Comparison of ENCODE assay signal across 7 cellular contexts in genomic region chr15:50909044-50909342, GRCh38. TPM values are rescaled to one million over a fixed set of nuclear protein-coding genes. Genes with fewer than 3 reads are reported as not detected.
DNase-seq lines count a peak whose midpoint lies in the region; ATAC-seq and TF ChIP-seq lines count a peak whose summit lies in the region.

No MANE protein-coding gene starts in this region.

- H3K27me3 ChIP-seq in neural progenitor cell: no peaks in the 10 kb centered on the region

- H3F3A ChIP-seq in neural progenitor cell (ENCODE audit: low read depth): peaks cover 5% of the 10 kb centered on the region

- no peaks in the 10 kb centered on the region for H3K4me1 ChIP-seq in neural progenitor cell

- H4K20me1 ChIP-seq in neural progenitor cell (ENCODE audit: low read depth): no peaks in the 10 kb centered on the region

- ATAC-seq in GM19397 (IDR thresholded peaks at IDR 0.05; ENCODE audit: unreplicated experiment) (peak; percentile 1), GM21717 (IDR thresholded peaks at IDR 0.05; ENCODE audit: unreplicated experiment) (no peak)
- ATAC-seq in effector memory CD8-positive, alpha-beta T cell (replicated peaks): no peak

- peak overlapping the region; percentile 51 for H3K9ac ChIP-seq in neural progenitor cell

- H3K36me3 Mint-ChIP-seq in effector memory CD8-positive, alpha-beta T cell (ENCODE audit: insufficient read depth): peaks cover 65% of the 10 kb centered on the region
- peaks cover 3% of the 10 kb centered on the region for H3K36me3 Mint-ChIP-seq in neural progenitor cell

- peak overlapping the region; percentile 98 for H2AFZ ChIP-seq in neural progenitor cell (replicated peaks)

- TF ChIP-seq CTCF in neural progenitor cell (IDR thresholded peaks at IDR 0.05): no peak

- peak overlapping the region; percentile 90 for H3K4me2 ChIP-seq in neural progenitor cell

- peak overlapping the region; percentile 92 to 96 for H3K4me3 Mint-ChIP-seq in effector memory CD8-positive, alpha-beta T cell
- H3K4me3 Mint-ChIP-seq in neural progenitor cell: peak overlapping the region; percentile 94

- H3K4me3 ChIP-seq in neural progenitor cell: peak overlapping the region; percentile 91

- no peak overlapping the region for H3K27ac ChIP-seq in neural progenitor cell

- H3K4me1 Mint-ChIP-seq in effector memory CD8-positive, alpha-beta T cell (ENCODE audit: low read depth in 2 of 2): peaks cover 13 to 24% of the 10 kb centered on the region in 2 donors
- H3K4me1 Mint-ChIP-seq in neural progenitor cell: peaks cover 18% of the 10 kb centered on the region

- no peaks in the 10 kb centered on the region for H3K9me3 ChIP-seq in neural progenitor cell (ENCODE audit: low read depth)

- peaks cover 23% of the 10 kb centered on the region for H3K79me2 ChIP-seq in neural progenitor cell (ENCODE audit: low read depth)

- DNase-seq in NCI-H526 treated with DMSO at 0.1 percent for 48 hours (lab: John Stamatoyannopoulos, UW) (peak; percentile 62), neural progenitor cell (ENCODE audit: low spot score) (no peak), SKM-1 treated with dmso at 0.1 percent for 144 hours (lab: John Stamatoyannopoulos, UW; ENCODE audit: unreplicated experiment) (no peak), HPDE6-E6E7 (ENCODE audit: extremely low spot score) (no peak)
- DNase-seq in effector memory CD8-positive, alpha-beta T cell: no peak

- no peaks in the 10 kb centered on the region for H3K9me3 Mint-ChIP-seq in effector memory CD8-positive, alpha-beta T cell
- H3K9me3 Mint-ChIP-seq in neural progenitor cell: no peaks in the 10 kb centered on the region

- H3K27ac Mint-ChIP-seq in effector memory CD8-positive, alpha-beta T cell: peak overlapping the region; percentile 99
- peak overlapping the region; percentile 64 for H3K27ac Mint-ChIP-seq in neural progenitor cell

- peaks cover 3% of the 10 kb centered on the region for H3K36me3 ChIP-seq in neural progenitor cell

- no peaks in the 10 kb centered on the region for H3K27me3 Mint-ChIP-seq in effector memory CD8-positive, alpha-beta T cell
- peaks cover 2% of the 10 kb centered on the region for H3K27me3 Mint-ChIP-seq in neural progenitor cell (ENCODE audit: insufficient read depth, low read depth)

RNA-seq across cellular contexts. Expression of gene AP4E1, which starts 0.5 kb away (rescaled TPM):
- total RNA-seq in neural progenitor cell (ENCODE audit: low replicate concordance): 10.9 and 14.0 TPM in 2 replicates
